Comparison of ENCODE assay signal across 14 cellular contexts in genomic region chr12:12405882-12406281, GRCh38. TPM values are rescaled to one million over a fixed set of nuclear protein-coding genes. Genes with fewer than 3 reads are reported as not detected.
DNase-seq lines count a peak whose midpoint lies in the region; ATAC-seq and TF ChIP-seq lines count a peak whose summit lies in the region.
"Had no signal": no experiment of that assay in that cellular context is flagged by ENCODE, and none has a peak within 500 bp of the region (broad histone marks: within the 10 kb centered on the region; RNA-seq: fewer than 3 reads in every experiment).

No MANE protein-coding gene starts in this region.

- H3K36me3 Mint-ChIP-seq in T-helper 17 cell (ENCODE audit: low read depth) = no peaks in the 10 kb centered on the region

- no peak overlapping the region for H2BK15ac ChIP-seq in neuronal stem cell (ENCODE audit: low read length)

- H2BK5ac ChIP-seq in neuronal stem cell (ENCODE audit: low read length) = no peak overlapping the region

- TF ChIP-seq CTCF in psoas muscle (IDR thresholded peaks at IDR 0.05) = no peak
- TF ChIP-seq CTCF in WERI-Rb-1 (IDR thresholded peaks at IDR 0.05; ENCODE audit: low read depth, low read length) = no peak

- no peak overlapping the region for H4K91ac ChIP-seq in neuronal stem cell (ENCODE audit: low read depth, low read length, poor library complexity)

- H3K14ac ChIP-seq in neuronal stem cell (ENCODE audit: low read length) = no peak overlapping the region

- H3K9ac ChIP-seq in neuronal stem cell (ENCODE audit: low read depth, low read length, poor library complexity) = no peak overlapping the region

- H3K36me3 ChIP-seq in psoas muscle (ENCODE audit: insufficient read depth in 1 of 2, low read depth in 1 of 2) (no peaks in the 10 kb centered on the region), WERI-Rb-1 (no peaks in the 10 kb centered on the region), neuronal stem cell (replicated peaks in 1 of 2; ENCODE audit: control insufficient read depth in 2 of 2, insufficient read depth in 2 of 2, low read length in 2 of 2) (no peaks in the 10 kb centered on the region)

- H3K27me3 ChIP-seq in psoas muscle (ENCODE audit: insufficient read depth in 3 of 3, low read length in 2 of 3) (no peaks in the 10 kb centered on the region), WERI-Rb-1 (ENCODE audit: insufficient read depth, low read depth, severe bottlenecking) (no peaks in the 10 kb centered on the region), neuronal stem cell (ENCODE audit: control insufficient read depth in 3 of 3, insufficient read depth in 3 of 3, low read depth in 1 of 3, low read length in 3 of 3) (no peaks in the 10 kb centered on the region)

- no peak overlapping the region for H2AK5ac ChIP-seq in neuronal stem cell (ENCODE audit: low read depth, low read length)

- H3K9me3 ChIP-seq in T-helper 17 cell (ENCODE audit: control insufficient read depth, low read length, poor library complexity, severe bottlenecking) (no peaks in the 10 kb centered on the region), psoas muscle (no peaks in the 10 kb centered on the region), WERI-Rb-1 (ENCODE audit: severe bottlenecking) (no peaks in the 10 kb centered on the region), neuronal stem cell (replicated peaks in 1 of 2; ENCODE audit: control insufficient read depth in 2 of 2, insufficient read depth in 1 of 2, low read depth in 1 of 2, low read length in 2 of 2) (no peaks in the 10 kb centered on the region)

- DNase-seq in DMS79 treated with DMSO at 0.1 percent for 48 hours (lab: John Stamatoyannopoulos, UW) = peak; percentile 69
- DNase-seq in T-helper 17 cell = no peak
- peak; percentile 33 for DNase-seq in left ventricle myocardium superior
- DNase-seq in psoas muscle = no peak
- DNase-seq in WERI-Rb-1 = no peak
- no peak for DNase-seq in UCSD-AML1 (lab: John Stamatoyannopoulos, UW; ENCODE audit: unreplicated experiment)
- no peak for DNase-seq in activated CD4-positive, alpha-beta T cell treated with anti-CD3 and anti-CD28 coated beads for 48 hours
- no peak for DNase-seq in neuronal stem cell (ENCODE audit: low spot score)
- DNase-seq: activated CD8-positive, alpha-beta memory T cell treated with anti-CD3 and anti-CD28 coated beads for 24 hours; activated naive CD8-positive, alpha-beta T cell treated with anti-CD3 and anti-CD28 coated beads for 36 hours; effector memory CD8-positive, alpha-beta T cell; naive thymus-derived CD8-positive, alpha-beta T cell; NCI-H187; stimulated activated CD4-positive, alpha-beta T cell treated with anti-CD3 and anti-CD28 coated beads, Interleukin-12 subunit alpha, Interleukin-12 subunit beta, amount 100 ng/mL, for 4 hours had no signal

- H3K79me1 ChIP-seq in neuronal stem cell (ENCODE audit: low read depth, low read length) = no peaks in the 10 kb centered on the region

- no peak overlapping the region for H2BK120ac ChIP-seq in neuronal stem cell (ENCODE audit: low read depth, low read length)

- WGBS in psoas muscle, 3 donors = 18 to 42% (median 34%) methylated on average over 5 of the region's 5 CpGs
- WGBS in neuronal stem cell (ENCODE audit: extremely low coverage in 2 of 2, insufficient read length in 2 of 2, insufficient replicate concordance in 1 of 2), 2 donors = no CpG with 5 or more reads among the region's 5 CpGs

- no peak overlapping the region for H2BK12ac ChIP-seq in neuronal stem cell (ENCODE audit: low read length)

- H3K4me1 Mint-ChIP-seq in T-helper 17 cell = peaks cover 25% of the 10 kb centered on the region

- no peak overlapping the region for H3K18ac ChIP-seq in neuronal stem cell (ENCODE audit: low read length)

- no peak for ATAC-seq in T-helper 17 cell
- ATAC-seq in left ventricle myocardium superior = peak; percentile 81
- peak in 3 of 4 donors; percentile 59 to 65 (median 61) for ATAC-seq in psoas muscle
- ATAC-seq: effector memory CD8-positive, alpha-beta T cell; naive thymus-derived CD8-positive, alpha-beta T cell had no signal

- peak overlapping the region; percentile 19 for H3K27ac Mint-ChIP-seq in T-helper 17 cell
- H3K27ac Mint-ChIP-seq: activated naive CD8-positive, alpha-beta T cell treated with anti-CD3 and anti-CD28 coated beads for 36 hours had no signal

- H2AFZ ChIP-seq in neuronal stem cell (ENCODE audit: low read length) = no peak overlapping the region

- H3K27ac ChIP-seq in psoas muscle = no peak overlapping the region
- no peak overlapping the region for H3K27ac ChIP-seq in WERI-Rb-1
- H3K27ac ChIP-seq in neuronal stem cell (replicated peaks; ENCODE audit: low read length) = no peak overlapping the region

- H3K4me3 ChIP-seq in psoas muscle (no peak overlapping the region), WERI-Rb-1 (ENCODE audit: low read depth, low read length) (no peak overlapping the region), neuronal stem cell (ENCODE audit: low read length in 2 of 2) (no peak overlapping the region)

- no peaks in the 10 kb centered on the region for H3K27me3 Mint-ChIP-seq in T-helper 17 cell
- H3K27me3 Mint-ChIP-seq: activated naive CD8-positive, alpha-beta T cell treated with anti-CD3 and anti-CD28 coated beads for 36 hours; effector memory CD8-positive, alpha-beta T cell; naive thymus-derived CD8-positive, alpha-beta T cell had no signal

- H3K23ac ChIP-seq in neuronal stem cell (ENCODE audit: low read depth, low read length, poor library complexity) = no peak overlapping the region

- no peak overlapping the region for H3K4ac ChIP-seq in neuronal stem cell (ENCODE audit: low read length)

- no peak overlapping the region for H4K8ac ChIP-seq in neuronal stem cell (ENCODE audit: low read depth, low read length)

- H3K4me1 ChIP-seq in psoas muscle (no peaks in the 10 kb centered on the region), neuronal stem cell (ENCODE audit: control insufficient read depth in 2 of 2, insufficient read depth in 1 of 2, low read depth in 1 of 2, low read length in 2 of 2) (no peaks in the 10 kb centered on the region)

- no peak overlapping the region for H3K4me3 Mint-ChIP-seq in T-helper 17 cell
- H3K4me3 Mint-ChIP-seq: activated naive CD8-positive, alpha-beta T cell treated with anti-CD3 and anti-CD28 coated beads for 36 hours; effector memory CD8-positive, alpha-beta T cell; naive thymus-derived CD8-positive, alpha-beta T cell had no signal

- no peak overlapping the region for H3K4me2 ChIP-seq in neuronal stem cell (ENCODE audit: insufficient read depth, low read length, poor library complexity, severe bottlenecking)

- intact Hi-C loops in left ventricle myocardium superior (cut with micrococcal nuclease) (no loop called here), psoas muscle (cut with DNase I) (no loop called here)

RNA-seq across cellular contexts. Expression of gene BORCS5, which starts 49.0 kb away (rescaled TPM):
- total RNA-seq in T-helper 17 cell = 10 to 100 TPM; 35.0 to 48.4 TPM
- total RNA-seq in left ventricle myocardium superior = 9.3 TPM
- 10 to 100 TPM; 10.7 to 13.3 (median 11.8) TPM for total RNA-seq in psoas muscle
- 10 to 100 TPM in 1 of 3 donors, 1 to 10 TPM in 2; 4.3 to 12.3 (median 8.5) TPM for polyA plus RNA-seq in psoas muscle
- 9.3 TPM for polyA plus RNA-seq in neuronal stem cell (2013, experiment 1 of 2)
- polyA plus RNA-seq in neuronal stem cell (2013, experiment 2 of 2) = 9.9 TPM

RNA-seq across cellular contexts. Expression of gene MANSC1, which starts 55.8 kb away (rescaled TPM):
- total RNA-seq in T-helper 17 cell = under 1 TPM in 1 of 2 donors, not detected in 1; 0.12 TPM
- total RNA-seq in left ventricle myocardium superior = 8.4 TPM
- total RNA-seq in psoas muscle = 1 to 10 TPM; 2.8 to 3.5 (median 3.3) TPM
- 1 to 10 TPM; 2.2 to 3.6 (median 3.2) TPM for polyA plus RNA-seq in psoas muscle
- polyA plus RNA-seq in neuronal stem cell (2013, experiment 1 of 2) = 9.1 TPM
- polyA plus RNA-seq in neuronal stem cell (2013, experiment 2 of 2) = 8.5 TPM

Comparison
In these comparisons a context has a peak if more than half of its experiments do, and no peak if none do; other contexts are left out.
1. DNase-seq: peak in DMS79 treated with DMSO at 0.1 percent for 48 hours (single experiment) and left ventricle myocardium superior (single experiment); none in T-helper 17 cell (0 of 3), psoas muscle (0 of 2), WERI-Rb-1 (single experiment), UCSD-AML1 (single experiment), activated CD4-positive, alpha-beta T cell treated with anti-CD3 and anti-CD28 coated beads for 48 hours (single experiment) and neuronal stem cell (single experiment).